In genomic region chr3:186783070-186783730, GRCh38 we compare ENCODE assay signal across 8 cellular contexts. TPM values are rescaled to one million over a fixed set of nuclear protein-coding genes. Genes with fewer than 3 reads are reported as not detected.
DNase-seq lines count a peak whose midpoint lies in the region; ATAC-seq and TF ChIP-seq lines count a peak whose summit lies in the region.

TSS of gene EIF4A2 (plus strand) at chr3:186783577. CDS start at chr3:186783611, 34 bp downstream.

- H3K9me3 Mint-ChIP-seq in activated CD4-positive, alpha-beta T cell treated with anti-CD3 and anti-CD28 coated beads, Interleukin-2, amount 10 ng/mL, durations not matched to agents 7 days and 5 days: no peaks in the 10 kb centered on the region

- peak within 1 kb of the TSS; percentile 99 for H3K4me3 Mint-ChIP-seq in activated CD4-positive, alpha-beta T cell treated with anti-CD3 and anti-CD28 coated beads, Interleukin-2, amount 10 ng/mL, durations not matched to agents 7 days and 5 days

- peak within 1 kb of the TSS; percentile 100 for H3K9ac ChIP-seq in colonic mucosa (ENCODE audit: low read depth in 2 of 2, low read length in 2 of 2)

- peaks cover 47% of the 10 kb centered on the region for H3K36me3 Mint-ChIP-seq in activated CD4-positive, alpha-beta T cell treated with anti-CD3 and anti-CD28 coated beads, Interleukin-2, amount 10 ng/mL, durations not matched to agents 7 days and 5 days (ENCODE audit: low read depth)

- POLR2A ChIA-PET in activated CD4-positive, alpha-beta T cell treated with anti-CD3 and anti-CD28 coated beads, Interleukin-2, amount 10 ng/mL, durations not matched to agents 7 days and 5 days (lab: Charles Lee): interaction anchor here (0.5 to 1.4 kb wide), 10 partner anchors 8 to 264 kb away, joined by 3 to 17 read pairs (median 4); partner anchors contain the start of genes DNAJB11 and RFC4

- H3K27me3 ChIP-seq in BE2C (no peaks in the 10 kb centered on the region), colonic mucosa (no peaks in the 10 kb centered on the region)

- H3K9me3 ChIP-seq in BE2C (no peaks in the 10 kb centered on the region), colonic mucosa (no peaks in the 10 kb centered on the region)

- H3K36me3 ChIP-seq in BE2C (peaks cover 50% of the 10 kb centered on the region), colonic mucosa (peaks cover 22% of the 10 kb centered on the region)

- DNase-seq in BE2C (peak; percentile 92), NCI-H69 (lab: John Stamatoyannopoulos, UW) (peak; percentile 96), colonic mucosa (peak; percentile 91), left colon (peak; percentile 89 to 93)
- DNase-seq in activated CD4-positive, alpha-beta T cell treated with anti-CD3 and anti-CD28 coated beads, Interleukin-2, amount 10 ng/mL, durations not matched to agents 7 days and 5 days: peak; percentile 90
- peak; percentile 82 to 87 (median 86) for DNase-seq in stimulated activated CD4-positive, alpha-beta T cell treated with anti-CD3 and anti-CD28 coated beads, Interleukin-1b, Interleukin-23, amount 100 ng/mL, for 24 hours (ENCODE audit: low read depth in 4 of 4, low spot score in 1 of 4)

- H3K27ac ChIP-seq in colonic mucosa: peak within 1 kb of the TSS; percentile 90

- TF ChIP-seq CTCF in BE2C (IDR thresholded peaks at IDR 0.05; ENCODE audit: low read depth, low read length): no peak
- TF ChIP-seq CTCF in colonic mucosa (IDR thresholded peaks at IDR 0.05): no peak

- H3K4me3 ChIP-seq in BE2C (ENCODE audit: low read depth, low read length): peak within 1 kb of the TSS; percentile 100
- H3K4me3 ChIP-seq in colonic mucosa: peak within 1 kb of the TSS; percentile 77

- CTCF ChIA-PET in activated CD4-positive, alpha-beta T cell treated with anti-CD3 and anti-CD28 coated beads, Interleukin-2, amount 10 ng/mL, durations not matched to agents 7 days and 5 days (lab: Charles Lee): interaction anchor here (1.0 to 2.3 kb wide), 5 partner anchors 10 to 169 kb away, joined by 3 to 7 read pairs (median 7); no protein-coding TSS in a partner anchor

- H3K27me3 Mint-ChIP-seq in activated CD4-positive, alpha-beta T cell treated with anti-CD3 and anti-CD28 coated beads, Interleukin-2, amount 10 ng/mL, durations not matched to agents 7 days and 5 days: no peaks in the 10 kb centered on the region

- peak within 1 kb of the TSS; percentile 99 for H3K27ac Mint-ChIP-seq in activated CD4-positive, alpha-beta T cell treated with anti-CD3 and anti-CD28 coated beads, Interleukin-2, amount 10 ng/mL, durations not matched to agents 7 days and 5 days

- peaks cover 12% of the 10 kb centered on the region for H3K4me1 ChIP-seq in BE2C
- peaks cover 5% of the 10 kb centered on the region for H3K4me1 ChIP-seq in colonic mucosa

- peaks cover 40% of the 10 kb centered on the region for H3K4me1 Mint-ChIP-seq in activated CD4-positive, alpha-beta T cell treated with anti-CD3 and anti-CD28 coated beads, Interleukin-2, amount 10 ng/mL, durations not matched to agents 7 days and 5 days

- peak; percentile 59 for ATAC-seq in GM19351 (IDR thresholded peaks at IDR 0.05; ENCODE audit: unreplicated experiment)
- ATAC-seq in HG03520 (IDR thresholded peaks at IDR 0.05; ENCODE audit: unreplicated experiment): peak; percentile 59
- ATAC-seq in left colon: peak; percentile 84

- intact Hi-C loops in colonic mucosa (cut with DNase I) (loop anchor here (5.0 kb wide), 1 partner anchor 216 kb away; the partner anchor contains the start of gene TBCCD1), left colon (cut with DNase I, micrococcal nuclease) (no loop called here)

RNA-seq across cellular contexts. Expression of gene EIF4A2, which starts in this region (rescaled TPM):
- polyA plus RNA-seq in BE2C (2012; ENCODE audit: insufficient read depth, insufficient read length, low read depth): 209 TPM
- total RNA-seq in activated CD4-positive, alpha-beta T cell treated with anti-CD3 and anti-CD28 coated beads, Interleukin-2, amount 10 ng/mL, durations not matched to agents 7 days and 5 days: 100 to 1,000 TPM; 351 to 383 TPM
- total RNA-seq in colonic mucosa: 100 to 1,000 TPM; 337 to 366 TPM
- total RNA-seq in left colon: 100 to 1,000 TPM; 214 to 343 TPM

Comparison
In these comparisons a context has a peak if more than half of its experiments do, and no peak if none do; other contexts are left out.
1. Peak in every context shown above with its lines: DNase-seq, ATAC-seq, H3K4me3 ChIP-seq and H3K27ac ChIP-seq.